23 cellular contexts compared by ENCODE assay signal in genomic region chr12:58458093-58458492, GRCh38.
A peak's percentile ranks its signal among the peaks of the same experiment; 100 is the strongest.
DNase-seq lines count a peak whose midpoint lies in the region; ATAC-seq and TF ChIP-seq lines count a peak whose summit lies in the region.
"Had no signal": no experiment of that assay in that cellular context is flagged by ENCODE, and none has a peak within 500 bp of the region (broad histone marks: within the 10 kb centered on the region; RNA-seq: fewer than 3 reads in every experiment).

No MANE protein-coding gene starts in this region.

- no peaks in the 10 kb centered on the region for H3K9me3 ChIP-seq in HEK293 (ENCODE audit: control insufficient read depth, insufficient read depth, low read depth, low read length)
- no peaks in the 10 kb centered on the region for H3K9me3 ChIP-seq in colonic mucosa
- H3K9me3 ChIP-seq: HAP-1 had no signal

- no peak overlapping the region for H3K9ac ChIP-seq in colonic mucosa (ENCODE audit: low read depth in 2 of 2, low read length in 2 of 2)
- H3K9ac ChIP-seq: KMS-11 had no signal

- DNase-seq in AG09309 (ENCODE audit: low read depth) (peak; percentile 45), amniotic epithelial cell (ENCODE audit: low read depth) (peak; percentile 74), iris pigment epithelial cell (ENCODE audit: low read depth) (peak; percentile 34), NCI-H1092 (lab: John Stamatoyannopoulos, UW) (no peak), colonic mucosa (no peak), superior temporal gyrus (ENCODE audit: extremely low spot score) (no peak)
- DNase-seq: 8988T, AML-193, DMS79, MV-4-11, NCI-H1694, NCI-H2081, NCI-H2171, NCI-H446, NCI-H526, SHP77, SW 1271, T-helper 17 cell had no signal

- TF ChIP-seq CTCF in AG09309 (IDR thresholded peaks at IDR 0.05; ENCODE audit: control insufficient read depth, insufficient read depth, low read depth, low read length, missing control alignments) (no peak), HEK293 (tag by site-specific recombination; IDR thresholded peaks at IDR 0.05) (no peak), colonic mucosa (IDR thresholded peaks at IDR 0.05) (no peak)

- no peak overlapping the region for H3K4me3 ChIP-seq in AG09309 (ENCODE audit: control insufficient read depth, low read depth, low read length)
- H3K4me3 ChIP-seq in HEK293 (ENCODE audit: low read depth, low read length), result no peak overlapping the region
- no peak overlapping the region for H3K4me3 ChIP-seq in colonic mucosa
- H3K4me3 ChIP-seq: HAP-1 had no signal

- intact Hi-C loops in colonic mucosa (cut with DNase I), result no loop called here

- CTCF ChIA-PET in HEK293 (lab: Yijun Ruan, JAX), result interaction anchor here (0.9 kb wide), 1 partner anchor 83 kb away, joined by 3 read pairs; no protein-coding TSS in a partner anchor

- H3K27me3 ChIP-seq in colonic mucosa, result no peaks in the 10 kb centered on the region

- POLR2A ChIA-PET in HEK293 (lab: Yijun Ruan, JAX), result no interaction called here

- no peak overlapping the region for H3K27ac ChIP-seq in HEK293 (ENCODE audit: extremely low read depth, low read depth, low read length)
- H3K27ac ChIP-seq in colonic mucosa, result no peak overlapping the region
- H3K27ac ChIP-seq: C4-2B, KMS-11 had no signal

- no peaks in the 10 kb centered on the region for H3K36me3 ChIP-seq in HEK293 (ENCODE audit: control insufficient read depth in 2 of 2, insufficient read depth in 1 of 2, low read length in 2 of 2)
- H3K36me3 ChIP-seq in colonic mucosa, result no peaks in the 10 kb centered on the region
- H3K36me3 ChIP-seq: HAP-1 had no signal

- ATAC-seq in GM21381 (IDR thresholded peaks at IDR 0.05; ENCODE audit: unreplicated experiment), result no peak
- ATAC-seq: T-helper 17 cell had no signal

- no peaks in the 10 kb centered on the region for H3K4me1 ChIP-seq in HEK293 (ENCODE audit: control insufficient read depth, insufficient read depth, low read length)
- no peaks in the 10 kb centered on the region for H3K4me1 ChIP-seq in colonic mucosa
- H3K4me1 ChIP-seq: HAP-1 had no signal

TF ChIP-seq in HEK293, 187 proteins besides CTCF, POLR2A, EP300 and RAD21:
- TF ChIP-seq ZNF121 (tag by site-specific recombination; IDR thresholded peaks at IDR 0.05), result no peak
- no peak for TF ChIP-seq ZNF521 (tag by site-specific recombination; IDR thresholded peaks at IDR 0.05)
- no peak for TF ChIP-seq ZNF624 (tag by site-specific recombination; IDR thresholded peaks at IDR 0.05)
- TF ChIP-seq ZSCAN5A (tag by site-specific recombination; IDR thresholded peaks at IDR 0.05), result no peak
- TF ChIP-seq ZNF184 (tag by site-specific recombination; IDR thresholded peaks at IDR 0.05), result no peak
- TF ChIP-seq ZNF76 (tag by site-specific recombination; IDR thresholded peaks at IDR 0.05; ENCODE audit: borderline replicate concordance, low read depth), result no peak
- TF ChIP-seq ZNF530 (tag by site-specific recombination; IDR thresholded peaks at IDR 0.05; ENCODE audit: low read depth), result no peak
- TF ChIP-seq ZNF660 (tag by site-specific recombination; IDR thresholded peaks at IDR 0.05), result 0 out of 2 replicates have a peak, but pooled peaks have one; percentile 63

Comparison
In these comparisons a context has a peak if more than half of its experiments do, and no peak if none do; other contexts are left out.
1. DNase-seq: peak in AG09309 (single experiment), amniotic epithelial cell (single experiment) and iris pigment epithelial cell (single experiment); none in NCI-H1092 (single experiment), colonic mucosa (single experiment) and superior temporal gyrus (single experiment).